2 cellular contexts compared by ENCODE assay signal in genomic region chr19:13951799-13952153, GRCh38.
TF ChIP-seq lines count a peak whose summit lies in the region.

No MANE protein-coding gene starts in this region.

TF ChIP-seq in HEK293, 187 proteins besides CTCF, POLR2A, EP300 and RAD21:
- TF ChIP-seq ATF2 (tag by site-specific recombination; IDR thresholded peaks at IDR 0.05; ENCODE audit: low read depth) (peak; percentile 45; the same call in 1 of the 2 replicates), ZNF843 (tag by site-specific recombination; IDR thresholded peaks at IDR 0.05) (no peak), HIC1 (tag by site-specific recombination; IDR thresholded peaks at IDR 0.05) (peak; percentile 74; the same call in 1 of the 2 replicates), ZBTB17 (tag by site-specific recombination; IDR thresholded peaks at IDR 0.05) (peak; percentile 95), ZNF140 (tag by site-specific recombination; IDR thresholded peaks at IDR 0.05) (no peak), ZBTB20 (tag by site-specific recombination; IDR thresholded peaks at IDR 0.05) (peak; percentile 99), ZNF335 (tag by site-specific recombination; conservative IDR thresholded peaks at IDR 0.05) (peak; percentile 97), ZNF645 (tag by site-specific recombination; IDR thresholded peaks at IDR 0.05) (no peak), KLF16 (tag by site-specific recombination; IDR thresholded peaks at IDR 0.05) (0 out of 2 replicates have a peak, but pooled peaks have one; percentile 13), SCRT2 (tag by site-specific recombination; IDR thresholded peaks at IDR 0.05) (0 out of 2 replicates have a peak, but pooled peaks have one; percentile 15)

TF ChIP-seq in GM12878, 131 proteins besides CTCF, POLR2A, EP300 and RAD21:
- TF ChIP-seq ZNF384 (IDR thresholded peaks at IDR 0.05; ENCODE audit: borderline replicate concordance, low read depth, low read length): no peak
- peak; percentile 40; the same call in 1 of the 2 replicates for TF ChIP-seq LARP7 (IDR thresholded peaks at IDR 0.05)
TF ChIP-seq in GM12878: peak in this region for 1.
